Comparison of ENCODE assay signal across 1 cellular context in the genomic region with DNA sequence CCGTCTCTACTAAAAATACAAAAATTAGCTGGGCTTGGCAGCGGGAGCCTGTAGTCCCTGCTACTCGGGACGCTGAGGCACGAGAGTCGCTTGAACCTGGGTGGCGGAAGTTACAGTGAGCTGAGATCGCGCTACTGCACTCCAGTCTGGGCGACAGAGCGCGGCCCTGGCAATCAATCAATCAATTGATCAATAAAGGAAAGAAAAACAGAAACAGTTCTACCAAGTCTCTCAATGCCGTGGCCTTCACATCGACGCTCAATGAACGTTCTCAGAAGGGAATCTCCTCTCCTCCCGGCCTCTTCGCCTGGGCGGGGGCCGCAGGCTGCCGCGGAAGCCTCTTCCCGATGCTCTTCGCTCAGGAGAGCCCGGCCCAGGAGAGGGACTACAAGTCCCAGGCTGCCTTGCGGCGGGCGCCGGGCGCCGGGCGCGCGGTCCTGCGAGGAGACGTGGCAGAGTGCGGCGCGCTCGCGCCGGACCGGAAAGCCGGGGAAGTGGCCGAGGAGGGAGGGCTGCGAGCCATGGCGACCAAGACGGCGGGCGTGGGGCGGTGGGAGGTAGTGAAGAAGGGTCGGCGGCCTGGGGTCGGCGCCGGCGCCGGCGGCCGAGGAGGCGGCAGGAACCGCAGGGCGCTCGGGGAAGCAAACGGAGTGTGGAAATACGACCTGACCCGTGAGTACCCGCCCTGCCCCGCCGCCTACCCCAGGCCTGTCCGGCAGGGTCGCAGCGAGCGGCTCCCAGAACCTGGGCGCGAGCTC.
A peak's percentile ranks its signal among the peaks of the same experiment; 100 is the strongest.
TF ChIP-seq lines count a peak whose summit lies in the region.

A gene with protein sequence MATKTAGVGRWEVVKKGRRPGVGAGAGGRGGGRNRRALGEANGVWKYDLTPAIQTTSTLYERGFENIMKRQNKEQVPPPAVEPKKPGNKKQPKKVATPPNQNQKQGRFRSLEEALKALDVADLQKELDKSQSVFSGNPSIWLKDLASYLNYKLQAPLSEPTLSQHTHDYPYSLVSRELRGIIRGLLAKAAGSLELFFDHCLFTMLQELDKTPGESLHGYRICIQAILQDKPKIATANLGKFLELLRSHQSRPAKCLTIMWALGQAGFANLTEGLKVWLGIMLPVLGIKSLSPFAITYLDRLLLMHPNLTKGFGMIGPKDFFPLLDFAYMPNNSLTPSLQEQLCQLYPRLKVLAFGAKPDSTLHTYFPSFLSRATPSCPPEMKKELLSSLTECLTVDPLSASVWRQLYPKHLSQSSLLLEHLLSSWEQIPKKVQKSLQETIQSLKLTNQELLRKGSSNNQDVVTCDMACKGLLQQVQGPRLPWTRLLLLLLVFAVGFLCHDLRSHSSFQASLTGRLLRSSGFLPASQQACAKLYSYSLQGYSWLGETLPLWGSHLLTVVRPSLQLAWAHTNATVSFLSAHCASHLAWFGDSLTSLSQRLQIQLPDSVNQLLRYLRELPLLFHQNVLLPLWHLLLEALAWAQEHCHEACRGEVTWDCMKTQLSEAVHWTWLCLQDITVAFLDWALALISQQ (plus strand): TSS at position 471 of the 758 bp plus-strand sequence. CDS start 51 bp downstream, at position 522.

TF ChIP-seq in HepG2, 621 proteins besides CTCF, POLR2A, EP300 and RAD21 (continued from another document and continues in another):
- TF ChIP-seq, protein P1, sequence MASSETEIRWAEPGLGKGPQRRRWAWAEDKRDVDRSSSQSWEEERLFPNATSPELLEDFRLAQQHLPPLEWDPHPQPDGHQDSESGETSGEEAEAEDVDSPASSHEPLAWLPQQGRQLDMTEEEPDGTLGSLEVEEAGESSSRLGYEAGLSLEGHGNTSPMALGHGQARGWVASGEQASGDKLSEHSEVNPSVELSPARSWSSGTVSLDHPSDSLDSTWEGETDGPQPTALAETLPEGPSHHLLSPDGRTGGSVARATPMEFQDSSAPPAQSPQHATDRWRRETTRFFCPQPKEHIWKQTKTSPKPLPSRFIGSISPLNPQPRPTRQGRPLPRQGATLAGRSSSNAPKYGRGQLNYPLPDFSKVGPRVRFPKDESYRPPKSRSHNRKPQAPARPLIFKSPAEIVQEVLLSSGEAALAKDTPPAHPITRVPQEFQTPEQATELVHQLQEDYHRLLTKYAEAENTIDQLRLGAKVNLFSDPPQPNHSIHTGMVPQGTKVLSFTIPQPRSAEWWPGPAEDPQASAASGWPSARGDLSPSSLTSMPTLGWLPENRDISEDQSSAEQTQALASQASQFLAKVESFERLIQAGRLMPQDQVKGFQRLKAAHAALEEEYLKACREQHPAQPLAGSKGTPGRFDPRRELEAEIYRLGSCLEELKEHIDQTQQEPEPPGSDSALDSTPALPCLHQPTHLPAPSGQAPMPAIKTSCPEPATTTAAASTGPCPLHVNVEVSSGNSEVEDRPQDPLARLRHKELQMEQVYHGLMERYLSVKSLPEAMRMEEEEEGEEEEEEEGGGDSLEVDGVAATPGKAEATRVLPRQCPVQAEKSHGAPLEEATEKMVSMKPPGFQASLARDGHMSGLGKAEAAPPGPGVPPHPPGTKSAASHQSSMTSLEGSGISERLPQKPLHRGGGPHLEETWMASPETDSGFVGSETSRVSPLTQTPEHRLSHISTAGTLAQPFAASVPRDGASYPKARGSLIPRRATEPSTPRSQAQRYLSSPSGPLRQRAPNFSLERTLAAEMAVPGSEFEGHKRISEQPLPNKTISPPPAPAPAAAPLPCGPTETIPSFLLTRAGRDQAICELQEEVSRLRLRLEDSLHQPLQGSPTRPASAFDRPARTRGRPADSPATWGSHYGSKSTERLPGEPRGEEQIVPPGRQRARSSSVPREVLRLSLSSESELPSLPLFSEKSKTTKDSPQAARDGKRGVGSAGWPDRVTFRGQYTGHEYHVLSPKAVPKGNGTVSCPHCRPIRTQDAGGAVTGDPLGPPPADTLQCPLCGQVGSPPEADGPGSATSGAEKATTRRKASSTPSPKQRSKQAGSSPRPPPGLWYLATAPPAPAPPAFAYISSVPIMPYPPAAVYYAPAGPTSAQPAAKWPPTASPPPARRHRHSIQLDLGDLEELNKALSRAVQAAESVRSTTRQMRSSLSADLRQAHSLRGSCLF (CRISPR knock-in tag; IDR thresholded peaks at IDR 0.05; ENCODE audit: borderline replicate concordance) = no peak
- TF ChIP-seq TBX2 (CRISPR knock-in tag; IDR thresholded peaks at IDR 0.05; ENCODE audit: borderline replicate concordance) (peak; percentile 77; the same call in 1 of the 2 replicates), ARHGAP35 (CRISPR knock-in tag; IDR thresholded peaks at IDR 0.05; ENCODE audit: borderline replicate concordance) (no peak; the same call in 1 of the 2 replicates), RBM22 (optimal IDR thresholded peaks at IDR 0.05; ENCODE audit: low read length) (no peak), ZNF326 (CRISPR knock-in tag; IDR thresholded peaks at IDR 0.05; ENCODE audit: borderline replicate concordance) (0 out of 2 replicates have a peak, but pooled peaks have one; percentile 67), ZFP1 (CRISPR knock-in tag; IDR thresholded peaks at IDR 0.05) (no peak), SYNCRIP (IDR thresholded peaks at IDR 0.05; ENCODE audit: insufficient read depth, low read depth, low read length) (no peak), ZNF749 (CRISPR knock-in tag; IDR thresholded peaks at IDR 0.05; ENCODE audit: borderline replicate concordance) (peak; percentile 69; the same call in 1 of the 2 replicates), BHLHE40 (IDR thresholded peaks at IDR 0.05; ENCODE audit: low read length) (no peak; the same call in 1 of the 2 replicates), ATRX (CRISPR knock-in tag; IDR thresholded peaks at IDR 0.05; ENCODE audit: borderline replicate concordance) (no peak), SPEN (CRISPR knock-in tag; IDR thresholded peaks at IDR 0.05; ENCODE audit: low read depth) (peak; percentile 96), ATF1 (CRISPR knock-in tag; IDR thresholded peaks at IDR 0.05) (no peak), ZNF564 (CRISPR knock-in tag; IDR thresholded peaks at IDR 0.05) (no peak), ZSCAN21 (CRISPR knock-in tag; IDR thresholded peaks at IDR 0.05; ENCODE audit: borderline replicate concordance) (no peak), ATF7-NPFF (CRISPR knock-in tag; IDR thresholded peaks at IDR 0.05; ENCODE audit: low read depth) (peak; percentile 90), HDAC1 (CRISPR knock-in tag; IDR thresholded peaks at IDR 0.05) (peak; percentile 97), NKX3-1 (CRISPR knock-in tag; IDR thresholded peaks at IDR 0.05) (peak; percentile 96), ZNF282 (IDR thresholded peaks at IDR 0.05; ENCODE audit: partially characterized antibody) (no peak), ZNF75D (CRISPR knock-in tag; IDR thresholded peaks at IDR 0.05; ENCODE audit: borderline replicate concordance) (no peak), HDAC2 (CRISPR knock-in tag; IDR thresholded peaks at IDR 0.05) (no peak), GABPB1 (CRISPR knock-in tag; IDR thresholded peaks at IDR 0.05) (peak; percentile 94), JUND (CRISPR knock-in tag; IDR thresholded peaks at IDR 0.05) (no peak)
- TF ChIP-seq, protein P2, sequence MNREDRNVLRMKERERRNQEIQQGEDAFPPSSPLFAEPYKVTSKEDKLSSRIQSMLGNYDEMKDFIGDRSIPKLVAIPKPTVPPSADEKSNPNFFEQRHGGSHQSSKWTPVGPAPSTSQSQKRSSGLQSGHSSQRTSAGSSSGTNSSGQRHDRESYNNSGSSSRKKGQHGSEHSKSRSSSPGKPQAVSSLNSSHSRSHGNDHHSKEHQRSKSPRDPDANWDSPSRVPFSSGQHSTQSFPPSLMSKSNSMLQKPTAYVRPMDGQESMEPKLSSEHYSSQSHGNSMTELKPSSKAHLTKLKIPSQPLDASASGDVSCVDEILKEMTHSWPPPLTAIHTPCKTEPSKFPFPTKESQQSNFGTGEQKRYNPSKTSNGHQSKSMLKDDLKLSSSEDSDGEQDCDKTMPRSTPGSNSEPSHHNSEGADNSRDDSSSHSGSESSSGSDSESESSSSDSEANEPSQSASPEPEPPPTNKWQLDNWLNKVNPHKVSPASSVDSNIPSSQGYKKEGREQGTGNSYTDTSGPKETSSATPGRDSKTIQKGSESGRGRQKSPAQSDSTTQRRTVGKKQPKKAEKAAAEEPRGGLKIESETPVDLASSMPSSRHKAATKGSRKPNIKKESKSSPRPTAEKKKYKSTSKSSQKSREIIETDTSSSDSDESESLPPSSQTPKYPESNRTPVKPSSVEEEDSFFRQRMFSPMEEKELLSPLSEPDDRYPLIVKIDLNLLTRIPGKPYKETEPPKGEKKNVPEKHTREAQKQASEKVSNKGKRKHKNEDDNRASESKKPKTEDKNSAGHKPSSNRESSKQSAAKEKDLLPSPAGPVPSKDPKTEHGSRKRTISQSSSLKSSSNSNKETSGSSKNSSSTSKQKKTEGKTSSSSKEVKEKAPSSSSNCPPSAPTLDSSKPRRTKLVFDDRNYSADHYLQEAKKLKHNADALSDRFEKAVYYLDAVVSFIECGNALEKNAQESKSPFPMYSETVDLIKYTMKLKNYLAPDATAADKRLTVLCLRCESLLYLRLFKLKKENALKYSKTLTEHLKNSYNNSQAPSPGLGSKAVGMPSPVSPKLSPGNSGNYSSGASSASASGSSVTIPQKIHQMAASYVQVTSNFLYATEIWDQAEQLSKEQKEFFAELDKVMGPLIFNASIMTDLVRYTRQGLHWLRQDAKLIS (CRISPR knock-in tag; IDR thresholded peaks at IDR 0.05) = no peak
- TF ChIP-seq, protein P3, sequence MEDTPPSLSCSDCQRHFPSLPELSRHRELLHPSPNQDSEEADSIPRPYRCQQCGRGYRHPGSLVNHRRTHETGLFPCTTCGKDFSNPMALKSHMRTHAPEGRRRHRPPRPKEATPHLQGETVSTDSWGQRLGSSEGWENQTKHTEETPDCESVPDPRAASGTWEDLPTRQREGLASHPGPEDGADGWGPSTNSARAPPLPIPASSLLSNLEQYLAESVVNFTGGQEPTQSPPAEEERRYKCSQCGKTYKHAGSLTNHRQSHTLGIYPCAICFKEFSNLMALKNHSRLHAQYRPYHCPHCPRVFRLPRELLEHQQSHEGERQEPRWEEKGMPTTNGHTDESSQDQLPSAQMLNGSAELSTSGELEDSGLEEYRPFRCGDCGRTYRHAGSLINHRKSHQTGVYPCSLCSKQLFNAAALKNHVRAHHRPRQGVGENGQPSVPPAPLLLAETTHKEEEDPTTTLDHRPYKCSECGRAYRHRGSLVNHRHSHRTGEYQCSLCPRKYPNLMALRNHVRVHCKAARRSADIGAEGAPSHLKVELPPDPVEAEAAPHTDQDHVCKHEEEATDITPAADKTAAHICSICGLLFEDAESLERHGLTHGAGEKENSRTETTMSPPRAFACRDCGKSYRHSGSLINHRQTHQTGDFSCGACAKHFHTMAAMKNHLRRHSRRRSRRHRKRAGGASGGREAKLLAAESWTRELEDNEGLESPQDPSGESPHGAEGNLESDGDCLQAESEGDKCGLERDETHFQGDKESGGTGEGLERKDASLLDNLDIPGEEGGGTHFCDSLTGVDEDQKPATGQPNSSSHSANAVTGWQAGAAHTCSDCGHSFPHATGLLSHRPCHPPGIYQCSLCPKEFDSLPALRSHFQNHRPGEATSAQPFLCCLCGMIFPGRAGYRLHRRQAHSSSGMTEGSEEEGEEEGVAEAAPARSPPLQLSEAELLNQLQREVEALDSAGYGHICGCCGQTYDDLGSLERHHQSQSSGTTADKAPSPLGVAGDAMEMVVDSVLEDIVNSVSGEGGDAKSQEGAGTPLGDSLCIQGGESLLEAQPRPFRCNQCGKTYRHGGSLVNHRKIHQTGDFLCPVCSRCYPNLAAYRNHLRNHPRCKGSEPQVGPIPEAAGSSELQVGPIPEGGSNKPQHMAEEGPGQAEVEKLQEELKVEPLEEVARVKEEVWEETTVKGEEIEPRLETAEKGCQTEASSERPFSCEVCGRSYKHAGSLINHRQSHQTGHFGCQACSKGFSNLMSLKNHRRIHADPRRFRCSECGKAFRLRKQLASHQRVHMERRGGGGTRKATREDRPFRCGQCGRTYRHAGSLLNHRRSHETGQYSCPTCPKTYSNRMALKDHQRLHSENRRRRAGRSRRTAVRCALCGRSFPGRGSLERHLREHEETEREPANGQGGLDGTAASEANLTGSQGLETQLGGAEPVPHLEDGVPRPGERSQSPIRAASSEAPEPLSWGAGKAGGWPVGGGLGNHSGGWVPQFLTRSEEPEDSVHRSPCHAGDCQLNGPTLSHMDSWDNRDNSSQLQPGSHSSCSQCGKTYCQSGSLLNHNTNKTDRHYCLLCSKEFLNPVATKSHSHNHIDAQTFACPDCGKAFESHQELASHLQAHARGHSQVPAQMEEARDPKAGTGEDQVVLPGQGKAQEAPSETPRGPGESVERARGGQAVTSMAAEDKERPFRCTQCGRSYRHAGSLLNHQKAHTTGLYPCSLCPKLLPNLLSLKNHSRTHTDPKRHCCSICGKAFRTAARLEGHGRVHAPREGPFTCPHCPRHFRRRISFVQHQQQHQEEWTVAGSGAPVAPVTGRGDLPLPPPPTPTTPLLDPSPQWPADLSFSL (CRISPR knock-in tag; IDR thresholded peaks at IDR 0.05) = no peak
- TF ChIP-seq, protein P4, sequence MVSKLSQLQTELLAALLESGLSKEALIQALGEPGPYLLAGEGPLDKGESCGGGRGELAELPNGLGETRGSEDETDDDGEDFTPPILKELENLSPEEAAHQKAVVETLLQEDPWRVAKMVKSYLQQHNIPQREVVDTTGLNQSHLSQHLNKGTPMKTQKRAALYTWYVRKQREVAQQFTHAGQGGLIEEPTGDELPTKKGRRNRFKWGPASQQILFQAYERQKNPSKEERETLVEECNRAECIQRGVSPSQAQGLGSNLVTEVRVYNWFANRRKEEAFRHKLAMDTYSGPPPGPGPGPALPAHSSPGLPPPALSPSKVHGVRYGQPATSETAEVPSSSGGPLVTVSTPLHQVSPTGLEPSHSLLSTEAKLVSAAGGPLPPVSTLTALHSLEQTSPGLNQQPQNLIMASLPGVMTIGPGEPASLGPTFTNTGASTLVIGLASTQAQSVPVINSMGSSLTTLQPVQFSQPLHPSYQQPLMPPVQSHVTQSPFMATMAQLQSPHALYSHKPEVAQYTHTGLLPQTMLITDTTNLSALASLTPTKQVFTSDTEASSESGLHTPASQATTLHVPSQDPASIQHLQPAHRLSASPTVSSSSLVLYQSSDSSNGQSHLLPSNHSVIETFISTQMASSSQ (IDR thresholded peaks at IDR 0.05; ENCODE audit: low read depth) = no peak
- TF ChIP-seq, protein P4 (CRISPR knock-in tag; IDR thresholded peaks at IDR 0.05; ENCODE audit: borderline replicate concordance) = peak; percentile 44
- TF ChIP-seq, protein P5, sequence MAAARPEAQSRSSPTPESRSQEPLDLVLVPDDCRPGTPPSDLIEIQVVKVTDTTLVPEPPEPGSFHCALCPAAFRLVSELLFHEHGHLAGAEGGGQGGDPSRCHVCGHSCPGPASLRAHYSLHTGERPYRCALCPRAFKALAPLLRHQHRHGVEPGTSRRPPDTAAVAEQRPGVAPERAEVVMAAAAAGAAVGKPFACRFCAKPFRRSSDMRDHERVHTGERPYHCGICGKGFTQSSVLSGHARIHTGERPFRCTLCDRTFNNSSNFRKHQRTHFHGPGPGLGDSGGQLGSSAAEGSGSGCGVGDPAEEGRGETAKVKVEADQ (CRISPR knock-in tag; IDR thresholded peaks at IDR 0.05; ENCODE audit: borderline replicate concordance) = peak; percentile 66; the same call in 1 of the 2 replicates
